8 cellular contexts compared by ENCODE assay signal in genomic region chr10:63466168-63466935, GRCh38. TPM values are rescaled to one million over a fixed set of nuclear protein-coding genes. Genes with fewer than 3 reads are reported as not detected.
DNase-seq lines count a peak whose midpoint lies in the region; ATAC-seq and TF ChIP-seq lines count a peak whose summit lies in the region.

No MANE protein-coding gene starts in this region.

- H3K9me3 Mint-ChIP-seq in activated T-cell treated with anti-CD3 and anti-CD28 coated beads, Interleukin-2, amount 50 U/mL, for 72 hours: no peaks in the 10 kb centered on the region
- peaks cover 6% of the 10 kb centered on the region for H3K9me3 Mint-ChIP-seq in nephron

- ATAC-seq in GM18868 (IDR thresholded peaks at IDR 0.05; ENCODE audit: unreplicated experiment): peak; percentile 26
- ATAC-seq in HG03095 (IDR thresholded peaks at IDR 0.05; ENCODE audit: unreplicated experiment): peak; percentile 29
- ATAC-seq in activated T-cell treated with anti-CD3 and anti-CD28 coated beads, Interleukin-2, amount 50 U/mL, for 72 hours (replicated peaks in 1 of 2): peak; percentile 25 to 42

- peak overlapping the region; percentile 98 for H3K4me3 Mint-ChIP-seq in activated T-cell treated with anti-CD3 and anti-CD28 coated beads, Interleukin-2, amount 50 U/mL, for 72 hours
- peak overlapping the region; percentile 94 to 98 (median 98) for H3K4me3 Mint-ChIP-seq in nephron

- H3K4me3 ChIP-seq in AG10803 (ENCODE audit: low read length) (peak overlapping the region; percentile 87), foreskin fibroblast (ENCODE audit: low read depth in 1 of 2, low read length in 2 of 2) (peak overlapping the region; percentile 79 to 87), tibial artery (peak overlapping the region; percentile 62 to 84)

- intact Hi-C loops in tibial artery (cut with DNase I; ENCODE audit: low total_unique reads): loop anchor here (10.0 kb wide), 3 partner anchors 158 to 252 kb away; no protein-coding TSS in a partner anchor

- peaks cover 0 to 34% (median 3%) of the 10 kb centered on the region in 4 donors for H3K4me1 ChIP-seq in tibial artery

- H3K27me3 ChIP-seq in tibial artery: no peaks in the 10 kb centered on the region

- DNase-seq in AG10803 (ENCODE audit: low read depth) (peak; percentile 60), NCI-H526 (lab: John Stamatoyannopoulos, UW) (peak; percentile 43 to 69), foreskin fibroblast (peak; percentile 38 to 68), tibial artery (peak in 1 of 2 donors; percentile 65)
- peak in 1 of 2 donors; percentile 32 for DNase-seq in activated T-cell treated with anti-CD3 and anti-CD28 coated beads, Interleukin-2, amount 50 U/mL, for 72 hours

- H3K36me3 ChIP-seq in tibial artery: no peaks in the 10 kb centered on the region

- peaks cover 3 to 4% of the 10 kb centered on the region in 2 donors for H3K36me3 Mint-ChIP-seq in activated T-cell treated with anti-CD3 and anti-CD28 coated beads, Interleukin-2, amount 50 U/mL, for 72 hours (ENCODE audit: insufficient read depth in 2 of 2)
- peaks cover 4% of the 10 kb centered on the region for H3K36me3 Mint-ChIP-seq in nephron (ENCODE audit: low read depth)

- peak overlapping the region; percentile 72 for H3K27ac Mint-ChIP-seq in activated T-cell treated with anti-CD3 and anti-CD28 coated beads, Interleukin-2, amount 50 U/mL, for 72 hours
- H3K27ac Mint-ChIP-seq in nephron: peak overlapping the region; percentile 97 to 98 (median 97)

- H3K27ac ChIP-seq in tibial artery: peak overlapping the region; percentile 89 to 95

- H3K27me3 Mint-ChIP-seq in activated T-cell treated with anti-CD3 and anti-CD28 coated beads, Interleukin-2, amount 50 U/mL, for 72 hours (ENCODE audit: low read depth): no peaks in the 10 kb centered on the region
- H3K27me3 Mint-ChIP-seq in nephron (ENCODE audit: low read depth): no peaks in the 10 kb centered on the region

- peaks cover 23% of the 10 kb centered on the region for H3K4me1 Mint-ChIP-seq in activated T-cell treated with anti-CD3 and anti-CD28 coated beads, Interleukin-2, amount 50 U/mL, for 72 hours (ENCODE audit: low read depth)
- H3K4me1 Mint-ChIP-seq in nephron: peaks cover 59% of the 10 kb centered on the region

- TF ChIP-seq CTCF in AG10803 (conservative IDR thresholded peaks at IDR 0.05; ENCODE audit: low read length) (no peak), foreskin fibroblast (IDR thresholded peaks at IDR 0.05; ENCODE audit: low read depth, low read length) (no peak), nephron (IDR thresholded peaks at IDR 0.05; ENCODE audit: unreplicated experiment in 3 of 3) (no peak), tibial artery (IDR thresholded peaks at IDR 0.05) (no peak)

- H3K9me3 ChIP-seq in tibial artery: peaks cover 0 to 3% (median 0%) of the 10 kb centered on the region in 3 donors

RNA-seq across cellular contexts. Expression of gene JMJD1C, which starts 0.6 kb away (rescaled TPM):
- 10 to 100 TPM; 67.3 to 67.5 TPM for total RNA-seq in activated T-cell treated with anti-CD3 and anti-CD28 coated beads, Interleukin-2, amount 50 U/mL, for 72 hours

RNA-seq across cellular contexts. Expression of gene REEP3, which starts 54.8 kb away (rescaled TPM):
- total RNA-seq in activated T-cell treated with anti-CD3 and anti-CD28 coated beads, Interleukin-2, amount 50 U/mL, for 72 hours: 10 to 100 TPM; 19.0 to 22.1 TPM
